8 cellular contexts compared by ENCODE assay signal in genomic region chr10:6918305-6918704, GRCh38.
A peak's percentile ranks its signal among the peaks of the same experiment; 100 is the strongest.
DNase-seq lines count a peak whose midpoint lies in the region; ATAC-seq and TF ChIP-seq lines count a peak whose summit lies in the region.

No MANE protein-coding gene starts in this region.

- peaks cover 4% of the 10 kb centered on the region for H3K4me1 ChIP-seq in HAP-1
- no peaks in the 10 kb centered on the region for H3K4me1 ChIP-seq in psoas muscle

- H3K27ac ChIP-seq in psoas muscle: no peak overlapping the region

- H3K9me3 ChIP-seq in HAP-1: no peaks in the 10 kb centered on the region
- no peaks in the 10 kb centered on the region for H3K9me3 ChIP-seq in psoas muscle

- no peak for ATAC-seq in psoas muscle
- ATAC-seq in GM21423 (IDR thresholded peaks at IDR 0.05; ENCODE audit: unreplicated experiment): no peak
- ATAC-seq in GM18867 (IDR thresholded peaks at IDR 0.05; ENCODE audit: unreplicated experiment): no peak

- H3K27me3 ChIP-seq in HAP-1 (ENCODE audit: low read depth) (no peaks in the 10 kb centered on the region), psoas muscle (ENCODE audit: insufficient read depth in 3 of 3, low read length in 2 of 3) (peaks cover 0 to 3% (median 0%) of the 10 kb centered on the region in 3 donors)

- WGBS in psoas muscle, 3 donors: 76 to 83% (median 76%) methylated on average over 6 of the region's 6 CpGs

- TF ChIP-seq CTCF in AG10803 (conservative IDR thresholded peaks at IDR 0.05; ENCODE audit: low read length) (peak; percentile 27), psoas muscle (IDR thresholded peaks at IDR 0.05) (peak; percentile 29)

- DNase-seq in AG10803 (ENCODE audit: low read depth): no peak
- peak; percentile 22 to 82 for DNase-seq in HAP-1 (ENCODE audit: low spot score in 2 of 2)
- DNase-seq in activated CD4-positive, alpha-beta T cell treated with anti-CD3 and anti-CD28 coated beads for 24 hours (ENCODE audit: low read depth in 2 of 2): peak; percentile 64 to 82
- peak; percentile 57 for DNase-seq in ecto neural progenitor cell (ENCODE audit: low spot score)
- DNase-seq in psoas muscle: peak in 1 of 2 donors; percentile 23
- DNase-seq in SW 1271 (lab: John Stamatoyannopoulos, UW): no peak

- H3K36me3 ChIP-seq in HAP-1 (replicated peaks) (no peaks in the 10 kb centered on the region), psoas muscle (ENCODE audit: insufficient read depth in 1 of 2, low read depth in 1 of 2) (no peaks in the 10 kb centered on the region)

- in situ Hi-C loops in HAP-1 (cut with MboI; ENCODE audit: low sequenced_read_pairs): loop anchor here (25.0 kb wide), 1 partner anchor 494 kb away; the partner anchor contains the start of gene SFMBT2

- intact Hi-C loops in psoas muscle (cut with DNase I): loop anchor here in 1 of 2 donors (10.0 kb wide), 1 partner anchor 496 kb away; the partner anchor contains the start of gene SFMBT2

- H3K4me3 ChIP-seq in AG10803 (ENCODE audit: low read length): no peak overlapping the region
- no peak overlapping the region for H3K4me3 ChIP-seq in HAP-1
- H3K4me3 ChIP-seq in psoas muscle: no peak overlapping the region

Comparison
In these comparisons a context has a peak if more than half of its experiments do, and no peak if none do; other contexts are left out.
1. DNase-seq: peak in HAP-1 (2 of 2), activated CD4-positive, alpha-beta T cell treated with anti-CD3 and anti-CD28 coated beads for 24 hours (2 of 2) and ecto neural progenitor cell (single experiment); none in AG10803 (single experiment) and SW 1271 (0 of 2).